In genomic region chr3:73625124-73625665, GRCh38 we compare ENCODE assay signal across 9 cellular contexts. TPM values are rescaled to one million over a fixed set of nuclear protein-coding genes. Genes with fewer than 3 reads are reported as not detected.
DNase-seq lines count a peak whose midpoint lies in the region; ATAC-seq, FAIRE-seq and TF ChIP-seq lines count a peak whose summit lies in the region.
"Had no signal": no experiment of that assay in that cellular context is flagged by ENCODE, and none has a peak within 500 bp of the region (broad histone marks: within the 10 kb centered on the region; RNA-seq: fewer than 3 reads in every experiment).

No MANE protein-coding gene starts in this region.

- H3K79me2 ChIP-seq in HepG2 (ENCODE audit: insufficient read depth, low read length) = no peaks in the 10 kb centered on the region

- 3% methylated on average over 16 of the region's 21 CpGs for WGBS in HepG2 (ENCODE audit: low lambda C conversion rate)

- no peak overlapping the region for H2AFZ ChIP-seq in HepG2 (ENCODE audit: low read length)

- no peak for TF ChIP-seq POLR2A in HepG2 (IDR thresholded peaks at IDR 0.05; ENCODE audit: insufficient read depth in 1 of 2, low read depth in 2 of 2, low read length in 2 of 2)

- POLR2A ChIA-PET in HepG2 (lab: Yijun Ruan, JAX) = no interaction called here
- POLR2A ChIA-PET in activated CD4-positive, alpha-beta memory T cell treated with anti-CD3 and anti-CD28 coated beads, Interleukin-2, amount 10 ng/mL, durations not matched to agents 7 days and 5 days (lab: Charles Lee) = no interaction called here

- ATAC-seq in HepG2 = peak; percentile 66
- ATAC-seq in natural killer cell treated with Interleukin-12 subunit alpha and Interleukin-12 subunit beta and Interleukin-15 and Interleukin-18, amount 100 ng/mL, for 72 hours = no peak
- ATAC-seq in HG03108 (IDR thresholded peaks at IDR 0.05; ENCODE audit: unreplicated experiment) = no peak

- TF ChIP-seq EP300 in HepG2 (IDR thresholded peaks at IDR 0.05; ENCODE audit: low read depth in 2 of 2, low read length in 2 of 2) = no peak
- TF ChIP-seq EP300 in HepG2 (CRISPR knock-in tag; IDR thresholded peaks at IDR 0.05; ENCODE audit: borderline replicate concordance) = no peak

- DNase-seq in MG63 (peak; percentile 31), choroid plexus epithelial cell (ENCODE audit: low read depth) (peak; percentile 50), HepG2 (ENCODE audit: low spot score) (no peak), tibial artery (no peak), NCI-H446 (lab: John Stamatoyannopoulos, UW) (no peak)
- no peak for DNase-seq in activated CD4-positive, alpha-beta memory T cell treated with anti-CD3 and anti-CD28 coated beads, Interleukin-2, amount 10 ng/mL, durations not matched to agents 7 days and 5 days
- no peak for DNase-seq in natural killer cell treated with Interleukin-12 subunit alpha and Interleukin-12 subunit beta and Interleukin-15 and Interleukin-18, amount 100 ng/mL, for 72 hours (ENCODE audit: low spot score)

- no peak for FAIRE-seq in HepG2 (lab: Jason Lieb, UNC)

- H3K4me3 ChIP-seq in MG63 (peak overlapping the region; percentile 65), choroid plexus epithelial cell (ENCODE audit: low read depth, low read length) (peak overlapping the region; percentile 63), HepG2 (replicated peaks in 1 of 3; ENCODE audit: insufficient read depth in 1 of 3, low read depth in 2 of 3, low read length in 3 of 3) (peak overlapping the region in 1 of 3 experiments; percentile 62; a peak in 2 of 6 replicates), tibial artery (peak overlapping the region; percentile 80 to 86)

- no peak overlapping the region for H3K27ac Mint-ChIP-seq in activated CD4-positive, alpha-beta memory T cell treated with anti-CD3 and anti-CD28 coated beads, Interleukin-2, amount 10 ng/mL, durations not matched to agents 7 days and 5 days
- H3K27ac Mint-ChIP-seq in natural killer cell treated with Interleukin-12 subunit alpha and Interleukin-12 subunit beta and Interleukin-15 and Interleukin-18, amount 100 ng/mL, for 72 hours = no peak overlapping the region

- CTCF ChIA-PET in HepG2 (lab: Yijun Ruan, JAX; ENCODE audit: low intra/inter-chr PET ratio, low total read pairs) = no interaction called here
- CTCF ChIA-PET in activated CD4-positive, alpha-beta memory T cell treated with anti-CD3 and anti-CD28 coated beads, Interleukin-2, amount 10 ng/mL, durations not matched to agents 7 days and 5 days (lab: Charles Lee) = no interaction called here

- H3K27me3 ChIP-seq in MG63 (no peaks in the 10 kb centered on the region), HepG2 (ENCODE audit: control insufficient read depth in 1 of 2, insufficient read depth in 2 of 2, low read length in 2 of 2) (peaks cover 6 to 24% of the 10 kb centered on the region in 2 experiments; a peak in 4 of 5 replicates), tibial artery (no peaks in the 10 kb centered on the region)

- H3K9me3 ChIP-seq in MG63 (no peaks in the 10 kb centered on the region), HepG2 (ENCODE audit: low read length) (no peaks in the 10 kb centered on the region), tibial artery (no peaks in the 10 kb centered on the region)

- no TSS peak for BruUV-seq in HepG2 (replicated peaks; lab: Mats Ljungman, UMichigan)

- H3K36me3 ChIP-seq in MG63 = peaks cover 7% of the 10 kb centered on the region
- H3K36me3 ChIP-seq in HepG2 (replicated peaks in 1 of 2; ENCODE audit: control insufficient read depth in 1 of 2, insufficient read depth in 2 of 2, low read length in 2 of 2) = no peaks in the 10 kb centered on the region
- no peaks in the 10 kb centered on the region for H3K36me3 ChIP-seq in tibial artery

- no peak for TF ChIP-seq RAD21 in HepG2 (CRISPR knock-in tag; IDR thresholded peaks at IDR 0.05)

- H3K4me3 Mint-ChIP-seq in activated CD4-positive, alpha-beta memory T cell treated with anti-CD3 and anti-CD28 coated beads, Interleukin-2, amount 10 ng/mL, durations not matched to agents 7 days and 5 days = no peak overlapping the region
- no peak overlapping the region for H3K4me3 Mint-ChIP-seq in natural killer cell treated with Interleukin-12 subunit alpha and Interleukin-12 subunit beta and Interleukin-15 and Interleukin-18, amount 100 ng/mL, for 72 hours
- H3K4me3 Mint-ChIP-seq: central memory CD8-positive, alpha-beta T cell had no signal

- H3K27me3 Mint-ChIP-seq in activated CD4-positive, alpha-beta memory T cell treated with anti-CD3 and anti-CD28 coated beads, Interleukin-2, amount 10 ng/mL, durations not matched to agents 7 days and 5 days = peaks cover 6% of the 10 kb centered on the region
- no peaks in the 10 kb centered on the region for H3K27me3 Mint-ChIP-seq in natural killer cell treated with Interleukin-12 subunit alpha and Interleukin-12 subunit beta and Interleukin-15 and Interleukin-18, amount 100 ng/mL, for 72 hours
- H3K27me3 Mint-ChIP-seq: central memory CD8-positive, alpha-beta T cell had no signal

- H3K27ac ChIP-seq in HepG2 (ENCODE audit: extremely low read length, insufficient read depth, low read length) (no peak overlapping the region), tibial artery (peak overlapping the region; percentile 88 to 93)

- no peaks in the 10 kb centered on the region for H3K4me1 Mint-ChIP-seq in activated CD4-positive, alpha-beta memory T cell treated with anti-CD3 and anti-CD28 coated beads, Interleukin-2, amount 10 ng/mL, durations not matched to agents 7 days and 5 days
- no peaks in the 10 kb centered on the region for H3K4me1 Mint-ChIP-seq in natural killer cell treated with Interleukin-12 subunit alpha and Interleukin-12 subunit beta and Interleukin-15 and Interleukin-18, amount 100 ng/mL, for 72 hours (ENCODE audit: low read depth in 2 of 2)
- H3K4me1 Mint-ChIP-seq: central memory CD8-positive, alpha-beta T cell had no signal

- intact Hi-C loops in HepG2 (cut with micrococcal nuclease; ENCODE audit: unreplicated experiment) = no loop called here
- intact Hi-C loops in tibial artery (cut with DNase I; ENCODE audit: low total_unique reads) = loop anchor here (5.0 kb wide), 1 partner anchor 222 kb away; no protein-coding TSS in a partner anchor

- peaks cover 26% of the 10 kb centered on the region for H3K4me1 ChIP-seq in HepG2 (ENCODE audit: insufficient read depth, low read length)
- peaks cover 0 to 29% (median 20%) of the 10 kb centered on the region in 4 donors for H3K4me1 ChIP-seq in tibial artery

- H3K36me3 Mint-ChIP-seq in activated CD4-positive, alpha-beta memory T cell treated with anti-CD3 and anti-CD28 coated beads, Interleukin-2, amount 10 ng/mL, durations not matched to agents 7 days and 5 days (ENCODE audit: low read depth) = no peaks in the 10 kb centered on the region
- H3K36me3 Mint-ChIP-seq in natural killer cell treated with Interleukin-12 subunit alpha and Interleukin-12 subunit beta and Interleukin-15 and Interleukin-18, amount 100 ng/mL, for 72 hours = no peaks in the 10 kb centered on the region

- peak overlapping the region; percentile 73 for H3K4me2 ChIP-seq in HepG2 (ENCODE audit: low read depth, low read length)

- H4K20me1 ChIP-seq in HepG2 (ENCODE audit: insufficient read depth, low read length) = no peaks in the 10 kb centered on the region

- in situ Hi-C loops in HepG2 (cut with HindIII; ENCODE audit: extremely low pct_ligation_motif_present, low pct_unique_long_range_greater_than_20kb) = no loop called here

- no peaks in the 10 kb centered on the region for H3K9me3 Mint-ChIP-seq in activated CD4-positive, alpha-beta memory T cell treated with anti-CD3 and anti-CD28 coated beads, Interleukin-2, amount 10 ng/mL, durations not matched to agents 7 days and 5 days
- peaks cover 4% of the 10 kb centered on the region for H3K9me3 Mint-ChIP-seq in natural killer cell treated with Interleukin-12 subunit alpha and Interleukin-12 subunit beta and Interleukin-15 and Interleukin-18, amount 100 ng/mL, for 72 hours
- H3K9me3 Mint-ChIP-seq: central memory CD8-positive, alpha-beta T cell had no signal

- H3K9ac ChIP-seq in HepG2 (ENCODE audit: insufficient read depth, low read depth, low read length) = no peak overlapping the region

- no peak for TF ChIP-seq CTCF in choroid plexus epithelial cell (conservative IDR thresholded peaks at IDR 0.05; ENCODE audit: low read depth, low read length)
- no peak for TF ChIP-seq CTCF in HepG2 (CRISPR knock-in tag; IDR thresholded peaks at IDR 0.05)
- TF ChIP-seq CTCF in tibial artery (IDR thresholded peaks at IDR 0.05) = no peak

TF ChIP-seq in HepG2, 621 proteins besides CTCF, POLR2A, EP300 and RAD21 (continues in another document):
- TF ChIP-seq ZIK1 (CRISPR knock-in tag; IDR thresholded peaks at IDR 0.05; ENCODE audit: borderline replicate concordance, low read depth) (no peak), SAFB2 (CRISPR knock-in tag; IDR thresholded peaks at IDR 0.05; ENCODE audit: borderline replicate concordance, low read depth) (no peak), RNF2 (conservative IDR thresholded peaks at IDR 0.05; ENCODE audit: low read depth) (no peak)

RNA-seq across cellular contexts. Expression of gene PDZRN3, which starts 0.5 kb away (rescaled TPM):
- total RNA-seq in MG63 (2014; rRNA removed; shearing (Covaris generic); ENCODE audit: low replicate concordance) = 19.2 and 30.3 TPM in 2 replicates
- total RNA-seq in HepG2 (2016; rRNA removed; fragmentation: Illumina TruSeq; extraction: Trizol) = not detected in 2 replicates
- not detected in 2 replicates for total RNA-seq in HepG2 (2016; cell fraction: cytosol; rRNA removed; fragmentation: Illumina TruSeq; extraction: Trizol; ENCODE audit: low read depth)
- not detected in 2 replicates for total RNA-seq in HepG2 (2016; cell fraction: insoluble cytoplasmic fraction; rRNA removed; fragmentation: Illumina TruSeq; extraction: Trizol)
- total RNA-seq in HepG2 (2016; cell fraction: membrane; rRNA removed; fragmentation: Illumina TruSeq; extraction: Trizol) = not detected in 2 replicates
- not detected in 2 replicates for total RNA-seq in HepG2 (2016; cell fraction: nucleus; rRNA removed; fragmentation: Illumina TruSeq; extraction: Trizol)
- polyA plus RNA-seq in HepG2 (2011; rRNA removed) = not detected in 2 replicates
- not detected in 2 replicates for polyA plus RNA-seq in HepG2 (2011; cell fraction: cytosol; rRNA removed)
- not detected in 2 replicates for polyA plus RNA-seq in HepG2 (2011; cell fraction: nucleus; rRNA removed)
- polyA plus RNA-seq in HepG2 (2012) = not detected in 2 replicates
- polyA plus RNA-seq in HepG2 (2016; cell fraction: cytosol; fragmentation: Illumina TruSeq; extraction: Trizol; ENCODE audit: low read depth) = not detected in 2 replicates
- polyA plus RNA-seq in HepG2 (2016; cell fraction: insoluble cytoplasmic fraction; fragmentation: Illumina TruSeq; extraction: Trizol; ENCODE audit: low read depth) = not detected in 2 replicates
- not detected in 2 replicates for polyA plus RNA-seq in HepG2 (2016; cell fraction: membrane; fragmentation: Illumina TruSeq; extraction: Trizol; ENCODE audit: low read depth)
- polyA plus RNA-seq in HepG2 (2016; cell fraction: nucleus; fragmentation: Illumina TruSeq; extraction: Trizol; ENCODE audit: insufficient read depth, low read depth) = not detected in 2 replicates
- polyA minus RNA-seq in HepG2 (2011; rRNA and poly(A)+ RNA removed; ENCODE audit: low replicate concordance) = not detected in 2 replicates
- polyA minus RNA-seq in HepG2 (2011; cell fraction: cytosol; rRNA and poly(A)+ RNA removed) = not detected in 2 replicates
- not detected in 2 replicates for polyA minus RNA-seq in HepG2 (2011; cell fraction: nucleus; rRNA and poly(A)+ RNA removed)
- not detected for total RNA-seq in activated CD4-positive, alpha-beta memory T cell treated with anti-CD3 and anti-CD28 coated beads, Interleukin-2, amount 10 ng/mL, durations not matched to agents 7 days and 5 days
- not detected for total RNA-seq in natural killer cell treated with Interleukin-12 subunit alpha and Interleukin-12 subunit beta and Interleukin-15 and Interleukin-18, amount 100 ng/mL, for 72 hours

Comparison
In these comparisons a context has a peak if more than half of its experiments do, and no peak if none do; other contexts are left out.
1. DNase-seq: peak in MG63 (single experiment) and choroid plexus epithelial cell (single experiment); none in HepG2 (single experiment), tibial artery (0 of 2), activated CD4-positive, alpha-beta memory T cell treated with anti-CD3 and anti-CD28 coated beads, Interleukin-2, amount 10 ng/mL, durations not matched to agents 7 days and 5 days (single experiment), NCI-H446 (0 of 2) and natural killer cell treated with Interleukin-12 subunit alpha and Interleukin-12 subunit beta and Interleukin-15 and Interleukin-18, amount 100 ng/mL, for 72 hours (single experiment).
2. RNA of gene PDZRN3, which starts 0.5 kb away (total RNA-seq): 19.2 to 30.3 TPM in MG63; not detected in HepG2, not detected in activated CD4-positive, alpha-beta memory T cell treated with anti-CD3 and anti-CD28 coated beads, Interleukin-2, amount 10 ng/mL, durations not matched to agents 7 days and 5 days and not detected in natural killer cell treated with Interleukin-12 subunit alpha and Interleukin-12 subunit beta and Interleukin-15 and Interleukin-18, amount 100 ng/mL, for 72 hours; every median in the first group is over 10 times any median in the second.